In the genomic region with DNA sequence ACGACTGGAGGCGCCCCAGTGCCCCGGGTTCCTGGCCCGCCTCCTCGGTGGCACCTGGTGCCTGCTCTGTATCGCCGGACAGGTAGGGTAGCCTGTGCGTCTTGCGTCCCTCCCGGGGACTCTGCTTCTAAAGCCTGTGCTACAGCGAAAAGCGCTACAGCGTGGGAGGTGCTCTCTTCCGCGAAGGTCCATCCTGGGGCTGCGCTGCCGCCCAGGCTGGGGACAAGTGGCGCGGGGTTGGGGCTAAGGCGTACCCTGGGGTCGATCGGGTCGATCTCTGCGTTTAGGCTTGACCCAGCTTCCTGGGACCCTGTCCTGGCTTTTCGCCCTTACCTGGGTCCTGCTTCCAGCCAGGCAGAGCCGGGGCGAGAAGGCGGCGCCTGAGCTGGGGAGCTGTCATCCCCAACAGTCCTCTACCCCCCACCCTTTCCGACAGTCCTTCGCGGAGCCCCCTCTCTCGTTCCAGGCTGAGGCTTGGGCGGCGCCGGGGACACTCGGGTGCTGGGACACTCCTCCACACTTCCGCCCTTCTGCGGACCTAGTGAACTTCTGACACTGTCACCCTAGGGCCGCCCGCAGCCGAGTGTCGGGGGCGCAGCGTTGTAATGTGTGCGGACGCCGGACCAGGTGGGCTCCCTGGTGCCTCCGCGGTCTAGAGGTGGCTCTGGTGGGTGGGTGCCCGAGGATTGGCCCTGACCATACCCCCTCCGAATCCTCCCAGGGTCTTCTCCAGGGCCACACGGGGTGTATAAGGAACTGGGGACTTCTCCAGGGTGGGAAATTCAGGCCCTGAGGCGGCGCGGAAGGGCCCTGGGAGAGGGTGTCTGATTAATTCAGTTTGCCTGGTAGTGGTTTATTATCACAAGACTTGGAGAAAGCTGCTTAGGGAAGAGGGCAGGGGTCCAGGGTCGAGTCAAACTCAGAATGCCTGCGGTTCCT, we compare ENCODE assay signal across 11 cellular contexts.
A peak's percentile ranks its signal among the peaks of the same experiment; 100 is the strongest.
DNase-seq lines count a peak whose midpoint lies in the region; ATAC-seq and TF ChIP-seq lines count a peak whose summit lies in the region.
"Had no signal": no experiment of that assay in that cellular context is flagged by ENCODE, and none has a peak within 500 bp of the region (broad histone marks: within the 10 kb centered on the region; RNA-seq: fewer than 3 reads in every experiment).

No MANE protein-coding gene starts in this region.

- peak overlapping the region; percentile 66 for H3K4me3 Mint-ChIP-seq in progenitor cell of endocrine pancreas (ENCODE audit: low read depth)
- H3K4me3 Mint-ChIP-seq: activated B cell treated with CpG ODN at 0.5 μM for 24 hours had no signal

- no CpG with 5 or more reads among the region's 58 CpGs for WGBS in iPS DF 6.9 (ENCODE audit: insufficient coverage, insufficient read length)

- H3K36me3 Mint-ChIP-seq in progenitor cell of endocrine pancreas (ENCODE audit: insufficient read depth) = no peaks in the 10 kb centered on the region

- no peak overlapping the region for H3K27ac Mint-ChIP-seq in progenitor cell of endocrine pancreas
- H3K27ac Mint-ChIP-seq: activated B cell treated with CpG ODN at 0.5 μM for 24 hours had no signal

- H3K36me3 ChIP-seq in Peyer's patch (no peaks in the 10 kb centered on the region), iPS DF 6.9 (ENCODE audit: control insufficient read depth, insufficient read depth, low read length) (no peaks in the 10 kb centered on the region)

- ATAC-seq in HG03469 (IDR thresholded peaks at IDR 0.05; ENCODE audit: unreplicated experiment) = no peak
- no peak for ATAC-seq in HG03442 (IDR thresholded peaks at IDR 0.05; ENCODE audit: unreplicated experiment)

- H3K9me3 Mint-ChIP-seq in progenitor cell of endocrine pancreas (ENCODE audit: low read depth) = no peaks in the 10 kb centered on the region

- peaks cover 3% of the 10 kb centered on the region for H3K4me1 Mint-ChIP-seq in progenitor cell of endocrine pancreas (ENCODE audit: low read depth)
- H3K4me1 Mint-ChIP-seq: activated B cell treated with CpG ODN at 0.5 μM for 24 hours had no signal

- peaks cover 68% of the 10 kb centered on the region for H3K27me3 Mint-ChIP-seq in progenitor cell of endocrine pancreas

- H3K27me3 ChIP-seq in Peyer's patch = no peaks in the 10 kb centered on the region
- H3K27me3 ChIP-seq in iPS DF 6.9 (ENCODE audit: control insufficient read depth, insufficient read depth, low read length) = peaks cover 35% of the 10 kb centered on the region

- DNase-seq in DMS53 treated with DMSO at 0.1 percent for 48 hours (lab: John Stamatoyannopoulos, UW; ENCODE audit: unreplicated experiment) (peak; percentile 0), Peyer's patch (peak in 1 of 3 donors; percentile 49), iPS DF 6.9 (ENCODE audit: low read depth, low spot score) (no peak), progenitor cell of endocrine pancreas (ENCODE audit: low spot score, unreplicated experiment) (peak; percentile 13), GM10266 (ENCODE audit: extremely low spot score) (no peak), NCI-H1092 (lab: John Stamatoyannopoulos, UW) (no peak)
- DNase-seq: activated B cell treated with CpG ODN at 0.5 μM for 24 hours; activated gamma-delta T cell; stimulated activated CD4-positive, alpha-beta T cell treated with anti-CD3 and anti-CD28 coated beads, Interleukin-2, amount 100 ng/mL, for 48 hours had no signal

- H3K27ac ChIP-seq in Peyer's patch = peak overlapping the region in 1 of 4 donors; percentile 30
- H3K27ac ChIP-seq in iPS DF 6.9 (ENCODE audit: low read length) = no peak overlapping the region

- H3K4me3 ChIP-seq in Peyer's patch = peak overlapping the region; percentile 7 to 57 (median 34)
- peak overlapping the region; percentile 13; the same call in 1 of the 2 replicates for H3K4me3 ChIP-seq in iPS DF 6.9 (ENCODE audit: low read length)

- H3K4me1 ChIP-seq in Peyer's patch (no peaks in the 10 kb centered on the region), iPS DF 6.9 (ENCODE audit: control insufficient read depth, insufficient read depth, low read length) (peaks cover 3% of the 10 kb centered on the region; the same call in 1 of the 2 replicates)

- TF ChIP-seq POLR2A in Peyer's patch (IDR thresholded peaks at IDR 0.05) = no peak

- H3K9me3 ChIP-seq in Peyer's patch (peaks cover 0 to 7% (median 0%) of the 10 kb centered on the region in 4 donors), iPS DF 6.9 (ENCODE audit: control insufficient read depth, insufficient read depth, low read length) (no peaks in the 10 kb centered on the region)

- TF ChIP-seq CTCF in Peyer's patch (IDR thresholded peaks at IDR 0.05) = no peak
- TF ChIP-seq CTCF in progenitor cell of endocrine pancreas (IDR thresholded peaks at IDR 0.05; ENCODE audit: unreplicated experiment) = no peak
- TF ChIP-seq CTCF in GM10266 (IDR thresholded peaks at IDR 0.05; ENCODE audit: control insufficient read depth, insufficient read depth, low read depth, missing control alignments) = no peak

Comparison
In these comparisons a context has a peak if more than half of its experiments do, and no peak if none do; other contexts are left out.
1. DNase-seq: peak in DMS53 treated with DMSO at 0.1 percent for 48 hours (single experiment) and progenitor cell of endocrine pancreas (single experiment); none in iPS DF 6.9 (single experiment), GM10266 (single experiment) and NCI-H1092 (single experiment).